ENCODE assay signal across 15 cellular contexts in the genomic region with DNA sequence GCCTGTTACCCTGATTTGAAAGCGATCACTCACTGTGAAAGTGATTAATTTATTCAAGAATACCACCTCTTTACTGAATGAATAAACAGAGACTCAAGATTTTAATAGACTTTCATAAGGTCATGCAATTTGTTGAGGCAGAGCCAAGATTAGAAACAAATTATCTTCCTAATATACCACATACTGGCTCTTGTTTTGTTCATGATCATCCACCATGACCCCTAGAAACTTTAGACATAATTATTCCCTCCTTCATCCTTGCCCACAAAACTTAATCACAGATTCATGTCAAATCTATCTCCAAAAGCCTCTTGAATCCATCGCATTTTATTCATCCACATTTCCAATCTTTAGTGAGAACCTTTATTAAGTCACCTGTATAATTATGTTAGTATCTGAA.
DNase-seq lines count a peak whose midpoint lies in the region; ATAC-seq, FAIRE-seq and TF ChIP-seq lines count a peak whose summit lies in the region.
"Had no signal": no experiment of that assay in that cellular context is flagged by ENCODE, and none has a peak within 500 bp of the region (broad histone marks: within the 10 kb centered on the region; RNA-seq: fewer than 3 reads in every experiment).

No MANE protein-coding gene starts in this region.

- 90 to 91% methylated on average over 2 of the region's 2 CpGs for WGBS in sigmoid colon, 2 donors

- peaks cover 8% of the 10 kb centered on the region; the same call in 1 of the 2 replicates for H3K9me3 ChIP-seq in Panc1 (ENCODE audit: control insufficient read depth, insufficient read depth, low read depth, low read length)
- no peaks in the 10 kb centered on the region for H3K9me3 ChIP-seq in sigmoid colon

- POLR2A ChIA-PET in Panc1 (lab: Charles Lee) = no interaction called here

- intact Hi-C loops in Panc1 (cut with micrococcal nuclease; ENCODE audit: unreplicated experiment) (loop anchor here (10.0 kb wide), 2 partner anchors 365 to 795 kb away; a partner anchor contains a TSS), sigmoid colon (cut with DNase I) (loop anchor here (10.0 kb wide), 1 partner anchor 605 kb away; no protein-coding TSS in a partner anchor)

- FAIRE-seq in D721Med (lab: Jason Lieb, UNC) = peak; percentile 64
- FAIRE-seq: GM12891, GM18507 had no signal

- no peak for TF ChIP-seq POLR2A in sigmoid colon (IDR thresholded peaks at IDR 0.05)

- TF ChIP-seq CTCF in D721Med (IDR thresholded peaks at IDR 0.05; ENCODE audit: insufficient read depth, missing control alignments) = no peak
- TF ChIP-seq CTCF in Panc1 (IDR thresholded peaks at IDR 0.05) = no peak
- TF ChIP-seq CTCF in sigmoid colon (IDR thresholded peaks at IDR 0.05) = no peak

- no peak for TF ChIP-seq EP300 in sigmoid colon (IDR thresholded peaks at IDR 0.05)

- H3K36me3 ChIP-seq in Panc1 (ENCODE audit: control insufficient read depth, insufficient read depth, low read length) (no peaks in the 10 kb centered on the region), sigmoid colon (no peaks in the 10 kb centered on the region)
- H3K36me3 ChIP-seq: BLaER1 had no signal

- no peaks in the 10 kb centered on the region for H3K27me3 ChIP-seq in Panc1 (ENCODE audit: control insufficient read depth, insufficient read depth, low read length)
- no peaks in the 10 kb centered on the region for H3K27me3 ChIP-seq in sigmoid colon
- H3K27me3 ChIP-seq: BLaER1 had no signal

- H3K4me1 ChIP-seq in Panc1 (ENCODE audit: control insufficient read depth, insufficient read depth, low read length) = no peaks in the 10 kb centered on the region; the same call in 1 of the 2 replicates
- H3K4me1 ChIP-seq in sigmoid colon = no peaks in the 10 kb centered on the region
- H3K4me1 ChIP-seq: BLaER1 had no signal

- no peak for ATAC-seq in Panc1

- CTCF ChIA-PET in Panc1 (lab: Charles Lee) = no interaction called here

- DNase-seq in D721Med (ENCODE audit: insufficient read length, low spot score) (no peak), NCI-H1105 treated with DMSO at 0.1 percent for 48 hours (lab: John Stamatoyannopoulos, UW) (peak; percentile 57), Panc1 (ENCODE audit: low read depth, low spot score) (no peak), renal cortical epithelial cell (ENCODE audit: low read depth) (peak; percentile 17), sigmoid colon (no peak), activated T-cell treated with anti-CD3 and anti-CD28 coated beads for 4 hours (no peak), islet precursor cell (no peak)
- DNase-seq: 8988T, DMS79 treated with DMSO at 0.1 percent for 48 hours, GF-D8, GM23248, HCEC 1CT had no signal

- 0 out of 2 replicates have a peak overlapping the region, but pooled peaks have one; percentile 54 for H3K27ac ChIP-seq in Panc1 (ENCODE audit: low read length)
- no peak overlapping the region for H3K27ac ChIP-seq in sigmoid colon
- H3K27ac ChIP-seq: BLaER1, GM23248 had no signal

- in situ Hi-C loops in Panc1 (cut with HindIII; ENCODE audit: low pct_unique_long_range_greater_than_20kb, low sequenced_read_pairs) = no loop called here

- BruUV-seq in Panc1 (replicated peaks; lab: Mats Ljungman, UMichigan) = no TSS peak

- H3K4me3 ChIP-seq in Panc1 (ENCODE audit: low read depth in 2 of 2, low read length in 2 of 2) (no peak overlapping the region), sigmoid colon (no peak overlapping the region)
- H3K4me3 ChIP-seq: BLaER1, GM23248 had no signal

Comparison
In these comparisons a context has a peak if more than half of its experiments do, and no peak if none do; other contexts are left out.
1. DNase-seq: peak in NCI-H1105 treated with DMSO at 0.1 percent for 48 hours (single experiment) and renal cortical epithelial cell (single experiment); none in D721Med (single experiment), Panc1 (single experiment), sigmoid colon (single experiment), activated T-cell treated with anti-CD3 and anti-CD28 coated beads for 4 hours (single experiment) and islet precursor cell (single experiment).